In genomic region chr10:114110174-114110972, GRCh38 we compare ENCODE assay signal across 12 cellular contexts.
DNase-seq lines count a peak whose midpoint lies in the region; ATAC-seq and TF ChIP-seq lines count a peak whose summit lies in the region.
"Had no signal": no experiment of that assay in that cellular context is flagged by ENCODE, and none has a peak within 500 bp of the region (broad histone marks: within the 10 kb centered on the region; RNA-seq: fewer than 3 reads in every experiment).

No MANE protein-coding gene starts in this region.

- no peak overlapping the region for H3K18ac ChIP-seq in IMR-90 (ENCODE audit: low read depth, low read length)

- H3K27me3 ChIP-seq in IMR-90 (ENCODE audit: control insufficient read depth, insufficient read depth, low read length) = peaks cover 9% of the 10 kb centered on the region
- no peaks in the 10 kb centered on the region for H3K27me3 ChIP-seq in right lobe of liver
- H3K27me3 ChIP-seq: ovary had no signal

- H3K36me3 ChIP-seq in IMR-90 (ENCODE audit: control insufficient read depth, insufficient read depth, low read length) = no peaks in the 10 kb centered on the region
- H3K36me3 ChIP-seq in right lobe of liver = no peaks in the 10 kb centered on the region
- H3K36me3 ChIP-seq: ovary had no signal

- H2BK20ac ChIP-seq in IMR-90 (ENCODE audit: low read depth, low read length) = no peak overlapping the region

- ATAC-seq in IMR-90 (ENCODE audit: low read depth) = no peak
- peak in 3 of 4 donors; percentile 33 to 43 (median 35) for ATAC-seq in right lobe of liver
- no peak for ATAC-seq in GM18519 (IDR thresholded peaks at IDR 0.05; ENCODE audit: low FRiP score, unreplicated experiment)
- no peak for ATAC-seq in GM21576 (IDR thresholded peaks at IDR 0.05; ENCODE audit: unreplicated experiment)

- intact Hi-C loops in IMR-90 (cut with micrococcal nuclease) = no loop called here
- intact Hi-C loops in right lobe of liver (cut with DNase I) = no loop called here

- H3K4me1 ChIP-seq in IMR-90 (ENCODE audit: control insufficient read depth, insufficient read depth, low read length) (no peaks in the 10 kb centered on the region), right lobe of liver (no peaks in the 10 kb centered on the region)

- H2BK120ac ChIP-seq in IMR-90 (ENCODE audit: low read depth, low read length) = no peak overlapping the region

- H2BK15ac ChIP-seq in IMR-90 (ENCODE audit: low read depth, low read length) = no peak overlapping the region

- no peak overlapping the region for H3K4ac ChIP-seq in IMR-90 (ENCODE audit: low read depth, low read length)

- no peak overlapping the region for H3K4me2 ChIP-seq in IMR-90 (ENCODE audit: low read depth, low read length)

- dilution Hi-C loops in IMR-90 (cut with HindIII; ENCODE audit: low sequenced_read_pairs, unreplicated experiment) = no loop called here

- H3K56ac ChIP-seq in IMR-90 (ENCODE audit: extremely low read depth, insufficient read depth, low read length) = no peak overlapping the region

- peak; percentile 34; the same call in 1 of the 2 replicates for TF ChIP-seq CTCF in IMR-90 (conservative IDR thresholded peaks at IDR 0.05; ENCODE audit: low read depth, low read length)
- peak; percentile 21 for TF ChIP-seq CTCF in astrocyte of the spinal cord (IDR thresholded peaks at IDR 0.05; ENCODE audit: low read depth, low read length)
- peak in 1 of 4 donors; percentile 15 for TF ChIP-seq CTCF in right lobe of liver (IDR thresholded peaks at IDR 0.05)

- no peak overlapping the region for H3K23ac ChIP-seq in IMR-90 (ENCODE audit: low read depth, low read length)

- no peak overlapping the region for H4K8ac ChIP-seq in IMR-90 (ENCODE audit: low read depth in 2 of 2, low read length in 2 of 2)

- H2BK5ac ChIP-seq in IMR-90 (ENCODE audit: low read depth, low read length, poor library complexity, severe bottlenecking) = no peak overlapping the region

- H3K9me3 ChIP-seq in IMR-90 (ENCODE audit: control insufficient read depth, insufficient read depth, low read length) = no peaks in the 10 kb centered on the region
- H3K9me3 ChIP-seq in right lobe of liver = no peaks in the 10 kb centered on the region
- H3K9me3 ChIP-seq: ovary had no signal

- no peaks in the 10 kb centered on the region for H3K79me1 ChIP-seq in IMR-90 (ENCODE audit: low read depth in 1 of 2, low read length in 2 of 2)

- no peaks in the 10 kb centered on the region for H4K20me1 ChIP-seq in IMR-90 (ENCODE audit: insufficient read depth, low read length)

- H4K5ac ChIP-seq in IMR-90 (ENCODE audit: low read depth, low read length) = no peak overlapping the region

- H2AFZ ChIP-seq in IMR-90 (replicated peaks; ENCODE audit: low read length, poor library complexity) = no peak overlapping the region

- no peak overlapping the region for H4K91ac ChIP-seq in IMR-90 (ENCODE audit: insufficient read depth, low read depth, low read length)

- WGBS in IMR-90 (ENCODE audit: extremely low coverage in 2 of 2, insufficient read length in 1 of 2), 2 experiments = no CpG with 5 or more reads among the region's 5 CpGs
- WGBS in right lobe of liver (ENCODE audit: insufficient coverage, low coverage, low lambda C conversion rate, missing lambda C conversion rate) = 67% methylated on average over 3 of the region's 5 CpGs

- CTCF ChIA-PET in IMR-90 (lab: Yijun Ruan, JAX) = no interaction called here

- DNase-seq in EH (ENCODE audit: low read depth) (peak; percentile 12), IMR-90 (no peak), astrocyte of the spinal cord (ENCODE audit: low read depth, low spot score) (no peak), right lobe of liver (no peak), nucleus accumbens (lab: John Stamatoyannopoulos, UW) (no peak)
- DNase-seq in activated CD4-positive, alpha-beta T cell treated with anti-CD3 and anti-CD28 coated beads for 48 hours = no peak
- DNase-seq: activated CD4-positive, alpha-beta T cell treated with anti-CD3 and anti-CD28 coated beads, Interleukin-2, amount 50 U/mL, for 1 hour; aorta; NCI-H524 treated with DMSO at 0.1 percent for 48 hours; ovary had no signal

- POLR2A ChIA-PET in IMR-90 (lab: Charles Lee; ENCODE audit: unreplicated experiment) = no interaction called here

- no peaks in the 10 kb centered on the region for H3K9me1 ChIP-seq in IMR-90 (ENCODE audit: insufficient read depth, low read length)

- H3K9ac ChIP-seq in IMR-90 (ENCODE audit: low read depth, low read length) = no peak overlapping the region

- in situ Hi-C loops in IMR-90 (cut with MboI; ENCODE audit: low sequenced_read_pairs) = no loop called here
- in situ Hi-C loops in astrocyte of the spinal cord (cut with HindIII; ENCODE audit: low sequenced_read_pairs) = no loop called here

- no TSS peak for BruUV-seq in IMR-90 (replicated peaks; lab: Mats Ljungman, UMichigan)

- no peak overlapping the region for H3K27ac ChIP-seq in IMR-90 (ENCODE audit: insufficient read depth, low read length)
- no peak overlapping the region for H3K27ac ChIP-seq in right lobe of liver
- H3K27ac ChIP-seq: ovary had no signal

- H2AK9ac ChIP-seq in IMR-90 (replicated peaks; ENCODE audit: low read depth, low read length, poor library complexity) = no peak overlapping the region

- no peak overlapping the region for H3K14ac ChIP-seq in IMR-90 (replicated peaks; ENCODE audit: low read depth, low read length)

- TF ChIP-seq RAD21 in IMR-90 (IDR thresholded peaks at IDR 0.05; ENCODE audit: low read length) = 0 out of 2 replicates have a peak, but pooled peaks have one; percentile 23

- no peak overlapping the region for H3K4me3 ChIP-seq in IMR-90 (ENCODE audit: insufficient read depth, low read depth, low read length)
- H3K4me3 ChIP-seq in astrocyte of the spinal cord (ENCODE audit: low read depth, low read length) = no peak overlapping the region
- no peak overlapping the region for H3K4me3 ChIP-seq in right lobe of liver
- H3K4me3 ChIP-seq: ovary had no signal

- H2AK5ac ChIP-seq in IMR-90 (ENCODE audit: low read depth, low read length) = no peak overlapping the region

- no peak for TF ChIP-seq POLR2A in IMR-90 (IDR thresholded peaks at IDR 0.05; ENCODE audit: low read depth, low read length)
- TF ChIP-seq POLR2A in right lobe of liver (IDR thresholded peaks at IDR 0.05) = no peak

TF ChIP-seq in IMR-90, 13 proteins besides CTCF, POLR2A, EP300 and RAD21:
- TF ChIP-seq CHD1 (IDR thresholded peaks at IDR 0.05; ENCODE audit: low read depth, low read length) = no peak
- no peak for TF ChIP-seq RCOR1 (IDR thresholded peaks at IDR 0.05; ENCODE audit: insufficient replicate concordance, low read length)
- TF ChIP-seq SMC3 (IDR thresholded peaks at IDR 0.05; ENCODE audit: low read depth, low read length) = no peak
- TF ChIP-seq USF2 (IDR thresholded peaks at IDR 0.05; ENCODE audit: low read depth, low read length) = no peak
- no peak for TF ChIP-seq ELK1 (IDR thresholded peaks at IDR 0.05; ENCODE audit: borderline replicate concordance, low read depth, low read length)

Comparison
In these comparisons a context has a peak if more than half of its experiments do, and no peak if none do; other contexts are left out.
1. ATAC-seq: peak in right lobe of liver (3 of 4); none in IMR-90 (single experiment), GM18519 (single experiment) and GM21576 (single experiment).